8 cellular contexts compared by ENCODE assay signal in genomic region chr9:137253717-137254623, GRCh38. TPM values are rescaled to one million over a fixed set of nuclear protein-coding genes. Genes with fewer than 3 reads are reported as not detected.
DNase-seq lines count a peak whose midpoint lies in the region; ATAC-seq, FAIRE-seq and TF ChIP-seq lines count a peak whose summit lies in the region.

No MANE protein-coding gene starts in this region.

- peaks cover 20% of the 10 kb centered on the region for H3K79me2 ChIP-seq in smooth muscle cell (ENCODE audit: low read depth)

- DNase-seq in HAP-1 (ENCODE audit: low spot score in 2 of 2) (no peak), iPS DF 6.9 (ENCODE audit: low read depth, low spot score) (no peak), smooth muscle cell (lab: John Stamatoyannopoulos, UW; ENCODE audit: unreplicated experiment) (no peak), NCI-H1048 (lab: John Stamatoyannopoulos, UW) (no peak), HTR-8/SVneo (ENCODE audit: insufficient read length, low spot score) (no peak)

- ATAC-seq in GM21381 (IDR thresholded peaks at IDR 0.05; ENCODE audit: unreplicated experiment) (no peak), GM18502 (IDR thresholded peaks at IDR 0.05; ENCODE audit: poor library complexity, unreplicated experiment) (no peak)

- TF ChIP-seq CTCF in WI38 (IDR thresholded peaks at IDR 0.05; ENCODE audit: low read depth, low read length) = no peak
- TF ChIP-seq CTCF in smooth muscle cell (IDR thresholded peaks at IDR 0.05; ENCODE audit: borderline replicate concordance, insufficient read depth, poor library complexity, severe bottlenecking) = no peak

- peaks cover 23% of the 10 kb centered on the region for H3K36me3 ChIP-seq in HAP-1 (replicated peaks)
- peaks cover 4% of the 10 kb centered on the region for H3K36me3 ChIP-seq in iPS DF 6.9 (ENCODE audit: control insufficient read depth, insufficient read depth, low read length)
- no peaks in the 10 kb centered on the region for H3K36me3 ChIP-seq in smooth muscle cell (ENCODE audit: low read depth)

- H3K27ac ChIP-seq in iPS DF 6.9 (ENCODE audit: low read length) (no peak overlapping the region), smooth muscle cell (ENCODE audit: low read depth) (no peak overlapping the region)

- no peak for FAIRE-seq in HTR-8/SVneo (lab: Jason Lieb, UNC)

- peak overlapping the region; percentile 65 for H3K9ac ChIP-seq in smooth muscle cell (ENCODE audit: low read depth)

- H3K4me1 ChIP-seq in HAP-1 (peaks cover 7% of the 10 kb centered on the region), iPS DF 6.9 (ENCODE audit: control insufficient read depth, insufficient read depth, low read length) (peaks cover 7% of the 10 kb centered on the region), smooth muscle cell (ENCODE audit: low read depth) (peaks cover 18% of the 10 kb centered on the region)

- peak overlapping the region; percentile 99 for H3K4me2 ChIP-seq in smooth muscle cell

- H3K9me3 ChIP-seq in HAP-1 (no peaks in the 10 kb centered on the region), iPS DF 6.9 (ENCODE audit: control insufficient read depth, insufficient read depth, low read length) (no peaks in the 10 kb centered on the region), smooth muscle cell (replicated peaks; ENCODE audit: low read depth) (no peaks in the 10 kb centered on the region)

- H3F3A ChIP-seq in smooth muscle cell (ENCODE audit: low read depth) = no peaks in the 10 kb centered on the region

- peak overlapping the region; percentile 66 for H3K4me3 ChIP-seq in HAP-1
- peak overlapping the region; percentile 93 for H3K4me3 ChIP-seq in WI38 (ENCODE audit: low read depth, low read length)
- H3K4me3 ChIP-seq in iPS DF 6.9 (ENCODE audit: low read length) = peak overlapping the region; percentile 58; the same call in 1 of the 2 replicates
- peak overlapping the region; percentile 97 for H3K4me3 ChIP-seq in smooth muscle cell

- H2AFZ ChIP-seq in smooth muscle cell (ENCODE audit: low read depth) = peak overlapping the region; percentile 99

- no CpG with 5 or more reads among the region's 21 CpGs for WGBS in iPS DF 6.9 (ENCODE audit: insufficient coverage, insufficient read length)
- WGBS in smooth muscle cell (ENCODE audit: low lambda C conversion rate) = 61% methylated on average over 21 of the region's 21 CpGs

- in situ Hi-C loops in HAP-1 (cut with MboI; ENCODE audit: low sequenced_read_pairs) = no loop called here

- no peaks in the 10 kb centered on the region for H3K27me3 ChIP-seq in HAP-1 (ENCODE audit: low read depth)
- no peaks in the 10 kb centered on the region for H3K27me3 ChIP-seq in iPS DF 6.9 (ENCODE audit: control insufficient read depth, insufficient read depth, low read length)
- H3K27me3 ChIP-seq in smooth muscle cell (ENCODE audit: low read depth) = no peaks in the 10 kb centered on the region

- peaks cover 10% of the 10 kb centered on the region for H4K20me1 ChIP-seq in smooth muscle cell (ENCODE audit: low read depth)

RNA-seq across cellular contexts. Expression of gene NELFB, which starts 1.2 kb away (rescaled TPM):
- total RNA-seq in smooth muscle cell = 23.3 and 31.8 TPM in 2 replicates
- 60.9 and 66.6 TPM in 2 replicates for polyA plus RNA-seq in smooth muscle cell

RNA-seq across cellular contexts. Expression of gene STPG3, which starts 2.9 kb away (rescaled TPM):
- not detected in 2 replicates for total RNA-seq in smooth muscle cell
- polyA plus RNA-seq in smooth muscle cell = not detected in 2 replicates

RNA-seq across cellular contexts. Expression of gene TUBB4B, which starts 12.9 kb away (rescaled TPM):
- 154 and 164 TPM in 2 replicates for total RNA-seq in smooth muscle cell
- 317 and 331 TPM in 2 replicates for polyA plus RNA-seq in smooth muscle cell

RNA-seq across cellular contexts. Expression of gene SLC34A3, which starts 23.3 kb away (rescaled TPM):
- total RNA-seq in smooth muscle cell = not detected in 2 replicates
- not detected in 2 replicates for polyA plus RNA-seq in smooth muscle cell

RNA-seq across cellular contexts. Expression of gene TOR4A, which starts 23.6 kb away (rescaled TPM):
- 4.6 and 6.3 TPM in 2 replicates for total RNA-seq in smooth muscle cell
- polyA plus RNA-seq in smooth muscle cell = 5.5 and 10.7 TPM in 2 replicates
